ENCODE assay signal across 12 cellular contexts in the genomic region with DNA sequence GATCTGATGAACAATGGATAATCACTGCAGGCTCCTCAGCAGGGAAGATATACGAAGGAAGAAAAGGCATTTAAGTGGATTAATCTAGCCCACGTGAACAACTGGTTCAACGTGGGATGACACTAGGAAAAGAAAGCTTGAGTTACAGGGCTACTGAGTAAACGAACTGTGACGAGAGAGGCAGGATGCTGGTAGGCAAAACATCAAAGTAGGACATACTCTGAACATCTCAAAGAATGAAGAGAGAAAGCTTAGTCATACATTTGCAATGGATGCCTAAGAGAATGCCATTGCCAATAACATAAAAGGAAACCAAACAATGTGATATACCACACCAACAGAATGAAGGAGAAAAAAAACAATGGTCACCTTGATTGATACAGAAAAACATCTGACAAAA. TPM values are rescaled to one million over a fixed set of nuclear protein-coding genes. Genes with fewer than 3 reads are reported as not detected.
DNase-seq lines count a peak whose midpoint lies in the region; ATAC-seq and TF ChIP-seq lines count a peak whose summit lies in the region.
"Had no signal": no experiment of that assay in that cellular context is flagged by ENCODE, and none has a peak within 500 bp of the region (broad histone marks: within the 10 kb centered on the region; RNA-seq: fewer than 3 reads in every experiment).

No MANE protein-coding gene starts in this region.

- no peak overlapping the region for H3K4me3 ChIP-seq in trophoblast cell (ENCODE audit: low read depth, low read length)
- H3K4me3 ChIP-seq: transverse colon had no signal

- H3K4me1 Mint-ChIP-seq in activated CD4-positive, alpha-beta T cell treated with anti-CD3 and anti-CD28 coated beads, Interleukin-2, amount 10 ng/mL, durations not matched to agents 24 days and 14 days: peaks cover 28% of the 10 kb centered on the region
- H3K4me1 Mint-ChIP-seq in effector memory CD8-positive, alpha-beta T cell (ENCODE audit: low read depth in 2 of 2): peaks cover 33 to 53% of the 10 kb centered on the region in 2 donors
- peaks cover 22% of the 10 kb centered on the region for H3K4me1 Mint-ChIP-seq in osteocyte (ENCODE audit: unreplicated experiment)

- no peak overlapping the region for H3K9ac ChIP-seq in trophoblast cell (ENCODE audit: low read length)

- H2AFZ ChIP-seq in trophoblast cell (ENCODE audit: insufficient read depth, low read length, poor library complexity): no peak overlapping the region

- no CpG with 5 or more reads among the region's 5 CpGs for WGBS in trophoblast cell (ENCODE audit: extremely low coverage, insufficient coverage, insufficient read length)

- peak overlapping the region; percentile 6 for H3K4me3 Mint-ChIP-seq in activated CD4-positive, alpha-beta T cell treated with anti-CD3 and anti-CD28 coated beads, Interleukin-2, amount 10 ng/mL, durations not matched to agents 24 days and 14 days
- H3K4me3 Mint-ChIP-seq in effector memory CD8-positive, alpha-beta T cell: peak overlapping the region; percentile 32 to 62
- no peak overlapping the region for H3K4me3 Mint-ChIP-seq in osteocyte (ENCODE audit: unreplicated experiment)
- H3K4me3 Mint-ChIP-seq: dendritic cell treated with granulocyte-macrophage colony-stimulating factor and Interleukin-4, amounts not matched to agents 40 ng/mL and 50 ng/mL, for 4 days had no signal

- no peak overlapping the region for H2BK120ac ChIP-seq in trophoblast cell (ENCODE audit: insufficient read depth, low read length, poor library complexity)

- intact Hi-C loops in activated CD4-positive, alpha-beta T cell treated with anti-CD3 and anti-CD28 coated beads, Interleukin-2, amount 10 ng/mL, durations not matched to agents 24 days and 14 days (cut with micrococcal nuclease): no loop called here

- ATAC-seq in effector memory CD8-positive, alpha-beta T cell (replicated peaks): peak; percentile 75
- no peak for ATAC-seq in GM19463 (IDR thresholded peaks at IDR 0.05; ENCODE audit: unreplicated experiment)

- no peaks in the 10 kb centered on the region for H3K79me2 ChIP-seq in trophoblast cell (ENCODE audit: control insufficient read depth, insufficient read depth, low read length, poor library complexity)

- no peak overlapping the region for H3K14ac ChIP-seq in trophoblast cell (ENCODE audit: low read length)

- no peaks in the 10 kb centered on the region for H3K9me3 ChIP-seq in trophoblast cell (ENCODE audit: insufficient read depth, low read depth, low read length)
- H3K9me3 ChIP-seq: transverse colon had no signal

- H3K27me3 ChIP-seq in trophoblast cell (ENCODE audit: insufficient read depth, low read length): no peaks in the 10 kb centered on the region
- H3K27me3 ChIP-seq: transverse colon had no signal

- no peak overlapping the region for H2BK5ac ChIP-seq in trophoblast cell (ENCODE audit: low read depth, low read length, poor library complexity)

- no peaks in the 10 kb centered on the region for H3K79me1 ChIP-seq in trophoblast cell (ENCODE audit: low read length)

- no peaks in the 10 kb centered on the region for H3K36me3 ChIP-seq in trophoblast cell (ENCODE audit: control insufficient read depth in 1 of 2, insufficient read depth in 2 of 2, low read length in 2 of 2)
- H3K36me3 ChIP-seq: transverse colon had no signal

- peaks cover 29% of the 10 kb centered on the region for H3K36me3 Mint-ChIP-seq in activated CD4-positive, alpha-beta T cell treated with anti-CD3 and anti-CD28 coated beads, Interleukin-2, amount 10 ng/mL, durations not matched to agents 24 days and 14 days (ENCODE audit: low read depth)
- peaks cover 5% of the 10 kb centered on the region for H3K36me3 Mint-ChIP-seq in effector memory CD8-positive, alpha-beta T cell (ENCODE audit: insufficient read depth)
- H3K36me3 Mint-ChIP-seq in osteocyte (ENCODE audit: unreplicated experiment): peaks cover 8% of the 10 kb centered on the region

- peak overlapping the region; percentile 57 for H3K27ac Mint-ChIP-seq in activated CD4-positive, alpha-beta T cell treated with anti-CD3 and anti-CD28 coated beads, Interleukin-2, amount 10 ng/mL, durations not matched to agents 24 days and 14 days
- H3K27ac Mint-ChIP-seq in effector memory CD8-positive, alpha-beta T cell: peak overlapping the region; percentile 82 to 85
- H3K27ac Mint-ChIP-seq in osteocyte (ENCODE audit: unreplicated experiment): no peak overlapping the region
- H3K27ac Mint-ChIP-seq: dendritic cell treated with granulocyte-macrophage colony-stimulating factor and Interleukin-4, amounts not matched to agents 40 ng/mL and 50 ng/mL, for 4 days had no signal

- no peak overlapping the region for H2BK12ac ChIP-seq in trophoblast cell (ENCODE audit: low read length)

- peaks cover 3 to 4% of the 10 kb centered on the region in 2 experiments for H3K4me1 ChIP-seq in trophoblast cell (ENCODE audit: control insufficient read depth in 1 of 2, insufficient read depth in 2 of 2, low read length in 2 of 2)

- H3K23ac ChIP-seq in trophoblast cell (ENCODE audit: low read length): no peak overlapping the region

- DNase-seq in activated CD4-positive, alpha-beta T cell treated with anti-CD3 and anti-CD28 coated beads, Interleukin-2, amount 10 ng/mL, durations not matched to agents 24 days and 14 days: peak; percentile 70
- no peak for DNase-seq in activated CD4-positive, alpha-beta T cell treated with anti-CD3 and anti-CD28 coated beads, Interleukin-2, amount 50 U/mL, for 4 hours
- DNase-seq in NCI-H510A (lab: John Stamatoyannopoulos, UW): peak; percentile 28
- no peak for DNase-seq in effector memory CD8-positive, alpha-beta T cell
- peak; percentile 72 to 81 for DNase-seq in trophoblast cell
- no peak for DNase-seq in osteocyte (ENCODE audit: extremely low spot score, unreplicated experiment)
- DNase-seq in NCI-H1694 (lab: John Stamatoyannopoulos, UW): no peak
- DNase-seq: NCI-H2171, transverse colon had no signal

- H4K91ac ChIP-seq in trophoblast cell (ENCODE audit: low read depth, low read length): no peak overlapping the region

- H3K4me2 ChIP-seq in trophoblast cell (ENCODE audit: low read length): no peak overlapping the region

- H4K12ac ChIP-seq in trophoblast cell (ENCODE audit: low read depth, low read length): no peak overlapping the region

- H3K18ac ChIP-seq in trophoblast cell (ENCODE audit: low read length): no peak overlapping the region

- no peak overlapping the region for H2AK5ac ChIP-seq in trophoblast cell (ENCODE audit: low read length)

- H3K27me3 Mint-ChIP-seq in activated CD4-positive, alpha-beta T cell treated with anti-CD3 and anti-CD28 coated beads, Interleukin-2, amount 10 ng/mL, durations not matched to agents 24 days and 14 days: no peaks in the 10 kb centered on the region
- H3K27me3 Mint-ChIP-seq in effector memory CD8-positive, alpha-beta T cell: no peaks in the 10 kb centered on the region
- H3K27me3 Mint-ChIP-seq in osteocyte (ENCODE audit: unreplicated experiment): no peaks in the 10 kb centered on the region
- H3K27me3 Mint-ChIP-seq: dendritic cell treated with granulocyte-macrophage colony-stimulating factor and Interleukin-4, amounts not matched to agents 40 ng/mL and 50 ng/mL, for 4 days had no signal

- H3K9me3 Mint-ChIP-seq in activated CD4-positive, alpha-beta T cell treated with anti-CD3 and anti-CD28 coated beads, Interleukin-2, amount 10 ng/mL, durations not matched to agents 24 days and 14 days: no peaks in the 10 kb centered on the region
- H3K9me3 Mint-ChIP-seq in effector memory CD8-positive, alpha-beta T cell: no peaks in the 10 kb centered on the region
- no peaks in the 10 kb centered on the region for H3K9me3 Mint-ChIP-seq in osteocyte (ENCODE audit: unreplicated experiment)
- H3K9me3 Mint-ChIP-seq: dendritic cell treated with granulocyte-macrophage colony-stimulating factor and Interleukin-4, amounts not matched to agents 40 ng/mL and 50 ng/mL, for 4 days had no signal

- H3K27ac ChIP-seq in trophoblast cell (ENCODE audit: low read depth, low read length): no peak overlapping the region
- H3K27ac ChIP-seq: transverse colon had no signal

- H3K4ac ChIP-seq in trophoblast cell (ENCODE audit: low read depth, low read length): no peak overlapping the region

- no peak for TF ChIP-seq CTCF in osteocyte (IDR thresholded peaks at IDR 0.05)

- H4K8ac ChIP-seq in trophoblast cell (ENCODE audit: low read depth, low read length): no peak overlapping the region

RNA-seq across cellular contexts. Expression of a gene that starts 12.9 kb away (rescaled TPM):
- 34.8 and 36.2 TPM in 2 replicates for total RNA-seq in activated CD4-positive, alpha-beta T cell treated with anti-CD3 and anti-CD28 coated beads, Interleukin-2, amount 10 ng/mL, durations not matched to agents 24 days and 14 days
- 20.5 and 22.3 TPM in 2 replicates for polyA plus RNA-seq in trophoblast cell (2013)
- 37.2 and 39.9 TPM in 2 replicates for total RNA-seq in osteocyte

RNA-seq across cellular contexts. Expression of a gene that starts 42.2 kb away (rescaled TPM):
- not detected in 2 replicates for total RNA-seq in activated CD4-positive, alpha-beta T cell treated with anti-CD3 and anti-CD28 coated beads, Interleukin-2, amount 10 ng/mL, durations not matched to agents 24 days and 14 days
- not detected in 2 replicates for polyA plus RNA-seq in trophoblast cell (2013)
- not detected in 2 replicates for total RNA-seq in osteocyte
- total RNA-seq: omental fat pad had no signal

Comparison
In these comparisons a context has a peak if more than half of its experiments do, and no peak if none do; other contexts are left out.
1. DNase-seq: peak in activated CD4-positive, alpha-beta T cell treated with anti-CD3 and anti-CD28 coated beads, Interleukin-2, amount 10 ng/mL, durations not matched to agents 24 days and 14 days (single experiment), NCI-H510A (single experiment) and trophoblast cell (2 of 2); none in activated CD4-positive, alpha-beta T cell treated with anti-CD3 and anti-CD28 coated beads, Interleukin-2, amount 50 U/mL, for 4 hours (0 of 2), effector memory CD8-positive, alpha-beta T cell (0 of 3), osteocyte (single experiment) and NCI-H1694 (single experiment).